In genomic region chr1:170369417-170369816, GRCh38 we compare ENCODE assay signal across 17 cellular contexts.
"Had no signal": no experiment of that assay in that cellular context is flagged by ENCODE, and none has a peak within 500 bp of the region (broad histone marks: within the 10 kb centered on the region; RNA-seq: fewer than 3 reads in every experiment).

No MANE protein-coding gene starts in this region.

- DNase-seq: Karpas-422, KG1, MV-4-11, NCI-H1048, NCI-H1105, NCI-H1417, NCI-H1436 treated with DMSO at 0.1 percent for 48 hours, NCI-H1694, NCI-H187 treated with DMSO at 0.1 percent for 48 hours, NCI-H2029 treated with DMSO at 0.1 percent for 48 hours, NCI-H2171, NCI-H226, NCI-H510A, NCI-H524 treated with DMSO at 0.1 percent for 48 hours, NCI-H69, NCI-H774 had no signal

- H3K27ac ChIP-seq: RWPE1 had no signal
